9 cellular contexts compared by ENCODE assay signal in the genomic region with DNA sequence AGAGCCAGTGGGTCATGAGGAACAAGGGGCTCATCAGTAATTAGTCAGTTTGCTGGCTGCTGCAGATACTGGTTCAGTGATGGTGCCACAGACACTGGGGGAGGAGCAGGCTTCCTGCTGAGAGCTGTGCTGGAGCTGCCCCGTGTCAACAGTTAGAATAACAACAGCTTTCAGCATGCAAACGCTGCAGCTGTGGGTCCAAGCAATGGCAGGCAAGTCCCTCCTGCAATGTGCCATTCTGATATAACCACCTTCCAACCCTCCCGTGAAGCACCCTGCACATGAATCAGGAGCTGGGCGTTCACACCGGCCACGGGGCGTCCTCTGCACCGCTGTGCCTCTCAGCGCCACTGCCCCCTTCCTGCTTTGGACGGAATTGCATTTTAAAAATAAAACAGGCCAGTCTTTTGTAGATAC.
DNase-seq lines count a peak whose midpoint lies in the region; ATAC-seq and TF ChIP-seq lines count a peak whose summit lies in the region.
"Had no signal": no experiment of that assay in that cellular context is flagged by ENCODE, and none has a peak within 500 bp of the region (broad histone marks: within the 10 kb centered on the region; RNA-seq: fewer than 3 reads in every experiment).

No MANE protein-coding gene starts in this region.

- no peak overlapping the region for H3K4me3 ChIP-seq in Loucy (ENCODE audit: low read length, poor library complexity, severe bottlenecking)

- DNase-seq in NCI-H82 (lab: John Stamatoyannopoulos, UW) (peak; percentile 33), NCI-H82 treated with DMSO at 0.1 percent for 48 hours (lab: John Stamatoyannopoulos, UW; ENCODE audit: unreplicated experiment) (no peak), ecto neural progenitor cell (ENCODE audit: low spot score) (peak; percentile 65), NCI-H2107 treated with DMSO at 0.1 percent for 48 hours (lab: John Stamatoyannopoulos, UW; ENCODE audit: unreplicated experiment) (no peak)
- peak; percentile 26 to 45 for DNase-seq in stimulated activated CD4-positive, alpha-beta T cell treated with anti-CD3 and anti-CD28 coated beads, Interleukin-2, amount 100 ng/mL, for 24 hours

- no peak overlapping the region for H2AFZ ChIP-seq in Loucy (ENCODE audit: low read length)
- H2AFZ ChIP-seq: parathyroid adenoma had no signal

- H3K9me3 ChIP-seq in Loucy (ENCODE audit: insufficient read depth, low read depth, low read length) = no peaks in the 10 kb centered on the region

- no peaks in the 10 kb centered on the region for H3F3A ChIP-seq in Loucy (ENCODE audit: low read depth)

- ATAC-seq in HG02970 (IDR thresholded peaks at IDR 0.05; ENCODE audit: low FRiP score, unreplicated experiment) (no peak), GM18502 (IDR thresholded peaks at IDR 0.05; ENCODE audit: poor library complexity, unreplicated experiment) (no peak)

- no peak overlapping the region for H3K4me2 ChIP-seq in Loucy (ENCODE audit: low read depth, low read length, poor library complexity, severe bottlenecking)

- H3K4me1 ChIP-seq in Loucy (ENCODE audit: insufficient read depth, low read length, poor library complexity, severe bottlenecking) = no peaks in the 10 kb centered on the region
- H3K4me1 ChIP-seq: parathyroid adenoma had no signal

- H4K20me1 ChIP-seq in Loucy (ENCODE audit: insufficient read depth, low read length, poor library complexity, severe bottlenecking) = no peaks in the 10 kb centered on the region

- TF ChIP-seq CTCF in Loucy (conservative IDR thresholded peaks at IDR 0.05; ENCODE audit: low read length) = peak; percentile 52

- H3K36me3 ChIP-seq in Loucy (ENCODE audit: insufficient read depth, low read length) = no peaks in the 10 kb centered on the region; the same call in 1 of the 2 replicates

- no peaks in the 10 kb centered on the region for H3K79me2 ChIP-seq in Loucy (ENCODE audit: insufficient read depth, low read length)
- H3K79me2 ChIP-seq: parathyroid adenoma had no signal

- H3K9me2 ChIP-seq in Loucy (replicated peaks; ENCODE audit: low read depth, low read length) = no peaks in the 10 kb centered on the region

- H3K27me3 ChIP-seq in Loucy (ENCODE audit: insufficient read depth, low read length, poor library complexity, severe bottlenecking) = no peaks in the 10 kb centered on the region

- H3K9ac ChIP-seq in Loucy (ENCODE audit: low read depth, low read length, poor library complexity, severe bottlenecking) = no peak overlapping the region
- H3K9ac ChIP-seq: parathyroid adenoma had no signal

Comparison
In these comparisons a context has a peak if more than half of its experiments do, and no peak if none do; other contexts are left out.
1. DNase-seq: peak in NCI-H82 (single experiment), ecto neural progenitor cell (single experiment) and stimulated activated CD4-positive, alpha-beta T cell treated with anti-CD3 and anti-CD28 coated beads, Interleukin-2, amount 100 ng/mL, for 24 hours (2 of 2); none in NCI-H82 treated with DMSO at 0.1 percent for 48 hours (single experiment) and NCI-H2107 treated with DMSO at 0.1 percent for 48 hours (single experiment).